20 cellular contexts compared by ENCODE assay signal in genomic region chr3:183239046-183239445, GRCh38. TPM values are rescaled to one million over a fixed set of nuclear protein-coding genes. Genes with fewer than 3 reads are reported as not detected.
DNase-seq lines count a peak whose midpoint lies in the region; ATAC-seq and TF ChIP-seq lines count a peak whose summit lies in the region.
"Had no signal": no experiment of that assay in that cellular context is flagged by ENCODE, and none has a peak within 500 bp of the region (broad histone marks: within the 10 kb centered on the region; RNA-seq: fewer than 3 reads in every experiment).

No MANE protein-coding gene starts in this region.

- H3K4me3 ChIP-seq in BE2C (ENCODE audit: low read depth, low read length) (peak overlapping the region; percentile 24), GM23248 (no peak overlapping the region)
- H3K4me3 ChIP-seq: K562 had no signal

- no peaks in the 10 kb centered on the region for H3F3A ChIP-seq in GM23248 (ENCODE audit: insufficient read depth)

- H3K9me3 Mint-ChIP-seq in osteocyte (ENCODE audit: unreplicated experiment): peaks cover 6% of the 10 kb centered on the region

- DNase-seq in BE2C (no peak), GM23248 (no peak), RPMI7951 (ENCODE audit: low read depth) (peak; percentile 12), osteocyte (ENCODE audit: extremely low spot score, unreplicated experiment) (peak; percentile 13), NCI-H2171 treated with DMSO at 0.1 percent for 48 hours (lab: John Stamatoyannopoulos, UW) (no peak)
- no peak for DNase-seq in stimulated activated naive CD4-positive, alpha-beta T cell treated with Interleukin-2 at 50 U/mL for 16 hours (lab: John Stamatoyannopoulos, UW)
- DNase-seq: 8988T; C1 segment of cervical spinal cord; CD4-positive, CD25-positive, alpha-beta regulatory T cell; CD8-positive, alpha-beta memory T cell; COR-L47; DMS 273 treated with DMSO at 0.1 percent for 48 hours; DMS53; DND-41; GDM1; H9; IMR-90 had no signal

- no peaks in the 10 kb centered on the region for H3K4me1 ChIP-seq in BE2C
- H3K4me1 ChIP-seq in GM23248 (ENCODE audit: insufficient read depth): no peaks in the 10 kb centered on the region

- H3K4me3 Mint-ChIP-seq in osteocyte (ENCODE audit: unreplicated experiment): no peak overlapping the region
- H3K4me3 Mint-ChIP-seq: B cell; CD4-positive, CD25-positive, alpha-beta regulatory T cell; CD8-positive, alpha-beta memory T cell; H9 had no signal

- no peak for TF ChIP-seq CTCF in BE2C (IDR thresholded peaks at IDR 0.05; ENCODE audit: low read depth, low read length)
- TF ChIP-seq CTCF in osteocyte (IDR thresholded peaks at IDR 0.05): no peak

- peaks cover 12% of the 10 kb centered on the region for H3K27me3 Mint-ChIP-seq in osteocyte (ENCODE audit: unreplicated experiment)

- H3K9me3 ChIP-seq in BE2C (no peaks in the 10 kb centered on the region), GM23248 (ENCODE audit: low read depth) (no peaks in the 10 kb centered on the region)

- H3K27me3 ChIP-seq in BE2C: no peaks in the 10 kb centered on the region
- no peaks in the 10 kb centered on the region for H3K27me3 ChIP-seq in GM23248 (replicated peaks; ENCODE audit: insufficient read depth)

- no peak overlapping the region for H3K27ac Mint-ChIP-seq in osteocyte (ENCODE audit: unreplicated experiment)
- H3K27ac Mint-ChIP-seq: B cell; CD4-positive, CD25-positive, alpha-beta regulatory T cell; CD8-positive, alpha-beta memory T cell; H9 had no signal

- H3K4me1 Mint-ChIP-seq in osteocyte (ENCODE audit: unreplicated experiment): no peaks in the 10 kb centered on the region
- H3K4me1 Mint-ChIP-seq: B cell; CD8-positive, alpha-beta memory T cell; H9 had no signal

- no peaks in the 10 kb centered on the region for H4K20me1 ChIP-seq in GM23248 (ENCODE audit: insufficient read depth)

- no peak for ATAC-seq in GM21529 (IDR thresholded peaks at IDR 0.05; ENCODE audit: unreplicated experiment)
- ATAC-seq: K562 had no signal

- H3K27ac ChIP-seq in GM23248: no peak overlapping the region

- no peaks in the 10 kb centered on the region for H3K36me3 ChIP-seq in BE2C
- H3K36me3 ChIP-seq in GM23248 (ENCODE audit: low read depth): no peaks in the 10 kb centered on the region

- no peaks in the 10 kb centered on the region for H3K9me2 ChIP-seq in GM23248 (ENCODE audit: insufficient read depth)

- no peaks in the 10 kb centered on the region for H3K79me2 ChIP-seq in GM23248 (ENCODE audit: insufficient read depth)

- peaks cover 6% of the 10 kb centered on the region for H3K36me3 Mint-ChIP-seq in osteocyte (ENCODE audit: unreplicated experiment)
- H3K36me3 Mint-ChIP-seq: CD4-positive, CD25-positive, alpha-beta regulatory T cell had no signal

- in situ Hi-C loops in GM23248 (cut with MboI): no loop called here

- no peak overlapping the region for H3K9ac ChIP-seq in GM23248

- peak overlapping the region; percentile 53; the same call in 1 of the 2 replicates for H2AFZ ChIP-seq in GM23248

- 17 to 21% methylated on average over 5 of the region's 5 CpGs for WGBS in GM23248 (ENCODE audit: low coverage in 1 of 2, low lambda C conversion rate in 2 of 2, missing lambda C conversion rate in 2 of 2), 2 experiments

- H3K4me2 ChIP-seq in GM23248 (ENCODE audit: unreplicated experiment): no peak overlapping the region

RNA-seq across cellular contexts. Expression of gene B3GNT5, which starts 14.0 kb away (rescaled TPM):
- polyA plus RNA-seq in BE2C (2012; ENCODE audit: insufficient read depth, insufficient read length, low read depth): 1.2 TPM
- 1.3 and 2.7 TPM in 2 replicates for total RNA-seq in GM23248 (2014; rRNA removed; shearing (Covaris generic))
- polyA plus RNA-seq in GM23248 (2016; fragmentation: Nextera tagmentation; extraction: Ambion mirVana): 1.8 TPM in 2 replicates
- total RNA-seq in RPMI7951 (2014; rRNA removed; shearing (Covaris generic)): 4.8 and 6.2 TPM in 2 replicates
- total RNA-seq in osteocyte: 20.6 and 24.3 TPM in 2 replicates
- polyA plus RNA-seq: CD8-positive, alpha-beta memory T cell had no signal

Comparison
In these comparisons a context has a peak if more than half of its experiments do, and no peak if none do; other contexts are left out.
1. DNase-seq: peak in RPMI7951 (single experiment) and osteocyte (single experiment); none in BE2C (single experiment), GM23248 (single experiment), NCI-H2171 treated with DMSO at 0.1 percent for 48 hours (single experiment) and stimulated activated naive CD4-positive, alpha-beta T cell treated with Interleukin-2 at 50 U/mL for 16 hours (single experiment).